Comparison of ENCODE assay signal across 1 cellular context in the genomic region with DNA sequence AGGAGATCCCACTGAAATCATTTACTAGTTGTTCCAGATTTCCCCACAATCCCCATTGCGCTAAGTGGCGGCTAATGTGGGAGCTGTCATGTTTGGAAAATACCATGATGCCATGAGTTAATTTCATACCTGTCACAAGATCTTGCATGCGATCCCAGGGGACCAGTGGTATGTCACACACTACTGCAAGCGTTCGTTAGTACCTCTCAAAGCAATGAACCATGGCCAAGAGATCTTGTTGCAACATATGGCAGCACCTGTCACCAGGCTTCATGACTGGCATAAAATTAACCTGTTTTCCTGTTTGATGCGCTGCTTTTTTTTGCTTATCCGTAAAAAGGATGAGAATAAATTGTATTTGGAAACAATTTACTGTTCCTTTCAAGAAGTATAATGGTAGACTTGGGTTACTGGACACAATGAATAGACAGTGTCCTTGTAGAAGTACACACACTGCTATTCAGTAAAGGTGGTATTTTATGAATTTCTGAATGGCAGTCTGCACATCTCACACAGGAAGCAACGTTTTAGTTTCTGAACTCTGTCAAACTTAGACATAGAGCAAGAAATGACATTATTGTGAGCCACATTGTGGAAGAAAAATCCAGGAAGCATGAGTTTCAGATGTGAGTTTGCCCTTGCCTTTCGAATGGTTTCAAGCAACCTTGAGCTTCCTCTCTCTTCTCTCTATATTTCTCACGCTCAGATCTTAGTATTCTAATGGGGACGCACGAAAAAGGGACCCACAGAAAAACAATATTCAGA.
A peak's percentile ranks its signal among the peaks of the same experiment; 100 is the strongest.
TF ChIP-seq lines count a peak whose summit lies in the region.

No MANE protein-coding gene starts in this region.

TF ChIP-seq in GM12878, 131 proteins besides CTCF, POLR2A, EP300 and RAD21 (continued from another document and continues in another):
- TF ChIP-seq, protein P1, sequence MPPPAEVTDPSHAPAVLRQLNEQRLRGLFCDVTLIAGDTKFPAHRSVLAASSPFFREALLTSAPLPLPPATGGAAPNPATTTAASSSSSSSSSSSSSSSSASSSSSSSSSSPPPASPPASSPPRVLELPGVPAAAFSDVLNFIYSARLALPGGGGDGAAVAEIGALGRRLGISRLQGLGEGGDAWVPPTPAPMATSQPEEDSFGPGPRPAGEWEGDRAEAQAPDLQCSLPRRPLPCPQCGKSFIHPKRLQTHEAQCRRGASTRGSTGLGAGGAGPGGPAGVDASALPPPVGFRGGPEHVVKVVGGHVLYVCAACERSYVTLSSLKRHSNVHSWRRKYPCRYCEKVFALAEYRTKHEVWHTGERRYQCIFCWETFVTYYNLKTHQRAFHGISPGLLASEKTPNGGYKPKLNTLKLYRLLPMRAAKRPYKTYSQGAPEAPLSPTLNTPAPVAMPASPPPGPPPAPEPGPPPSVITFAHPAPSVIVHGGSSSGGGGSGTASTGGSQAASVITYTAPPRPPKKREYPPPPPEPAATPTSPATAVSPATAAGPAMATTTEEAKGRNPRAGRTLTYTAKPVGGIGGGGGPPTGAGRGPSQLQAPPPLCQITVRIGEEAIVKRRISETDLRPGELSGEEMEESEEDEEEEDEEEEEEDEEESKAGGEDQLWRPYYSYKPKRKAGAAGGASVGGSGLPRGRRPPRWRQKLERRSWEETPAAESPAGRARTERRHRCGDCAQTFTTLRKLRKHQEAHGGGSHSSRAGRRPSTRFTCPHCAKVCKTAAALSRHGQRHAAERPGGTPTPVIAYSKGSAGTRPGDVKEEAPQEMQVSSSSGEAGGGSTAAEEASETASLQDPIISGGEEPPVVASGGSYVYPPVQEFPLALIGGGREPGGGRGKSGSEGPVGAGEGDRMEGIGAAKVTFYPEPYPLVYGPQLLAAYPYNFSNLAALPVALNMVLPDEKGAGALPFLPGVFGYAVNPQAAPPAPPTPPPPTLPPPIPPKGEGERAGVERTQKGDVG (CRISPR knock-in tag; IDR thresholded peaks at IDR 0.05): no peak
- TF ChIP-seq TBL1XR1 (IDR thresholded peaks at IDR 0.05; ENCODE audit: low read depth, low read length): 0 out of 2 replicates have a peak, but pooled peaks have one; percentile 22
- TF ChIP-seq LARP7 (IDR thresholded peaks at IDR 0.05): no peak
- no peak for TF ChIP-seq POLR2AphosphoS2 (IDR thresholded peaks at IDR 0.05; ENCODE audit: low read depth, low read length)
- TF ChIP-seq, protein P2, sequence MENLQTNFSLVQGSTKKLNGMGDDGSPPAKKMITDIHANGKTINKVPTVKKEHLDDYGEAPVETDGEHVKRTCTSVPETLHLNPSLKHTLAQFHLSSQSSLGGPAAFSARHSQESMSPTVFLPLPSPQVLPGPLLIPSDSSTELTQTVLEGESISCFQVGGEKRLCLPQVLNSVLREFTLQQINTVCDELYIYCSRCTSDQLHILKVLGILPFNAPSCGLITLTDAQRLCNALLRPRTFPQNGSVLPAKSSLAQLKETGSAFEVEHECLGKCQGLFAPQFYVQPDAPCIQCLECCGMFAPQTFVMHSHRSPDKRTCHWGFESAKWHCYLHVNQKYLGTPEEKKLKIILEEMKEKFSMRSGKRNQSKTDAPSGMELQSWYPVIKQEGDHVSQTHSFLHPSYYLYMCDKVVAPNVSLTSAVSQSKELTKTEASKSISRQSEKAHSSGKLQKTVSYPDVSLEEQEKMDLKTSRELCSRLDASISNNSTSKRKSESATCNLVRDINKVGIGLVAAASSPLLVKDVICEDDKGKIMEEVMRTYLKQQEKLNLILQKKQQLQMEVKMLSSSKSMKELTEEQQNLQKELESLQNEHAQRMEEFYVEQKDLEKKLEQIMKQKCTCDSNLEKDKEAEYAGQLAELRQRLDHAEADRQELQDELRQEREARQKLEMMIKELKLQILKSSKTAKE (IDR thresholded peaks at IDR 0.05; ENCODE audit: low read depth, poor library complexity, severe bottlenecking): peak; percentile 17
- TF ChIP-seq, protein P3, sequence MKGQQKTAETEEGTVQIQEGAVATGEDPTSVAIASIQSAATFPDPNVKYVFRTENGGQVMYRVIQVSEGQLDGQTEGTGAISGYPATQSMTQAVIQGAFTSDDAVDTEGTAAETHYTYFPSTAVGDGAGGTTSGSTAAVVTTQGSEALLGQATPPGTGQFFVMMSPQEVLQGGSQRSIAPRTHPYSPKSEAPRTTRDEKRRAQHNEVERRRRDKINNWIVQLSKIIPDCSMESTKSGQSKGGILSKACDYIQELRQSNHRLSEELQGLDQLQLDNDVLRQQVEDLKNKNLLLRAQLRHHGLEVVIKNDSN (IDR thresholded peaks at IDR 0.05; ENCODE audit: borderline replicate concordance, extremely low read length, insufficient read depth, low read depth, low read length): no peak
- peak in 1 of 2 experiments; percentile 82; a peak in 2 of 4 replicates for TF ChIP-seq ETV6 (conservative IDR thresholded peaks at IDR 0.05 in 1 of 2, IDR thresholded peaks at IDR 0.05 in 1 of 2; ENCODE audit: borderline replicate concordance in 1 of 2, low read depth in 1 of 2)
- peak; percentile 74; the same call in 1 of the 2 replicates for TF ChIP-seq ASH2L (IDR thresholded peaks at IDR 0.05; ENCODE audit: borderline replicate concordance, low read depth)
- peak; percentile 51; the same call in 1 of the 2 replicates for TF ChIP-seq RB1 (IDR thresholded peaks at IDR 0.05; ENCODE audit: borderline replicate concordance)
- TF ChIP-seq BCL11A (IDR thresholded peaks at IDR 0.05; ENCODE audit: low read depth, low read length): peak; percentile 97
- no peak for TF ChIP-seq NFYA (IDR thresholded peaks at IDR 0.05; ENCODE audit: borderline replicate concordance, low read depth, low read length)
- peak; percentile 81 for TF ChIP-seq ATF7 (IDR thresholded peaks at IDR 0.05; ENCODE audit: low read depth)
- no peak for TF ChIP-seq SIN3A (IDR thresholded peaks at IDR 0.05; ENCODE audit: low read depth, low read length)
- TF ChIP-seq, protein P4, sequence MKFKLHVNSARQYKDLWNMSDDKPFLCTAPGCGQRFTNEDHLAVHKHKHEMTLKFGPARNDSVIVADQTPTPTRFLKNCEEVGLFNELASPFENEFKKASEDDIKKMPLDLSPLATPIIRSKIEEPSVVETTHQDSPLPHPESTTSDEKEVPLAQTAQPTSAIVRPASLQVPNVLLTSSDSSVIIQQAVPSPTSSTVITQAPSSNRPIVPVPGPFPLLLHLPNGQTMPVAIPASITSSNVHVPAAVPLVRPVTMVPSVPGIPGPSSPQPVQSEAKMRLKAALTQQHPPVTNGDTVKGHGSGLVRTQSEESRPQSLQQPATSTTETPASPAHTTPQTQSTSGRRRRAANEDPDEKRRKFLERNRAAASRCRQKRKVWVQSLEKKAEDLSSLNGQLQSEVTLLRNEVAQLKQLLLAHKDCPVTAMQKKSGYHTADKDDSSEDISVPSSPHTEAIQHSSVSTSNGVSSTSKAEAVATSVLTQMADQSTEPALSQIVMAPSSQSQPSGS (IDR thresholded peaks at IDR 0.05; ENCODE audit: low read length): no peak; the same call in 1 of the 2 replicates
- peak; percentile 58; the same call in 1 of the 2 replicates for TF ChIP-seq CHD2 (IDR thresholded peaks at IDR 0.05; ENCODE audit: borderline replicate concordance, low read depth, low read length)
- peak; percentile 66; the same call in 1 of the 2 replicates for TF ChIP-seq NBN (IDR thresholded peaks at IDR 0.05)
- peak; percentile 48 for TF ChIP-seq KLF5 (IDR thresholded peaks at IDR 0.05; ENCODE audit: partially characterized antibody)
- TF ChIP-seq SMAD1 (IDR thresholded peaks at IDR 0.05; ENCODE audit: low read depth, partially characterized antibody): peak; percentile 42
- no peak for TF ChIP-seq EGR1 (IDR thresholded peaks at IDR 0.05; ENCODE audit: borderline replicate concordance in 1 of 2, low read depth in 2 of 2, low read length in 2 of 2)
- no peak for TF ChIP-seq NFXL1 (IDR thresholded peaks at IDR 0.05; ENCODE audit: borderline replicate concordance)
- peak; percentile 98 for TF ChIP-seq MEF2B (IDR thresholded peaks at IDR 0.05; ENCODE audit: partially characterized antibody, poor library complexity, severe bottlenecking)
- no peak for TF ChIP-seq HCFC1 (IDR thresholded peaks at IDR 0.05; ENCODE audit: low read length)
- no peak for TF ChIP-seq ZNF384 (IDR thresholded peaks at IDR 0.05; ENCODE audit: borderline replicate concordance, low read depth, low read length)
- no peak for TF ChIP-seq SUPT20H (IDR thresholded peaks at IDR 0.05; ENCODE audit: borderline replicate concordance, control insufficient read depth, low read depth, low read length)
- peak; percentile 34; the same call in 1 of the 2 replicates for TF ChIP-seq RUNX3 (IDR thresholded peaks at IDR 0.05; ENCODE audit: low read length)
- TF ChIP-seq, protein P5, sequence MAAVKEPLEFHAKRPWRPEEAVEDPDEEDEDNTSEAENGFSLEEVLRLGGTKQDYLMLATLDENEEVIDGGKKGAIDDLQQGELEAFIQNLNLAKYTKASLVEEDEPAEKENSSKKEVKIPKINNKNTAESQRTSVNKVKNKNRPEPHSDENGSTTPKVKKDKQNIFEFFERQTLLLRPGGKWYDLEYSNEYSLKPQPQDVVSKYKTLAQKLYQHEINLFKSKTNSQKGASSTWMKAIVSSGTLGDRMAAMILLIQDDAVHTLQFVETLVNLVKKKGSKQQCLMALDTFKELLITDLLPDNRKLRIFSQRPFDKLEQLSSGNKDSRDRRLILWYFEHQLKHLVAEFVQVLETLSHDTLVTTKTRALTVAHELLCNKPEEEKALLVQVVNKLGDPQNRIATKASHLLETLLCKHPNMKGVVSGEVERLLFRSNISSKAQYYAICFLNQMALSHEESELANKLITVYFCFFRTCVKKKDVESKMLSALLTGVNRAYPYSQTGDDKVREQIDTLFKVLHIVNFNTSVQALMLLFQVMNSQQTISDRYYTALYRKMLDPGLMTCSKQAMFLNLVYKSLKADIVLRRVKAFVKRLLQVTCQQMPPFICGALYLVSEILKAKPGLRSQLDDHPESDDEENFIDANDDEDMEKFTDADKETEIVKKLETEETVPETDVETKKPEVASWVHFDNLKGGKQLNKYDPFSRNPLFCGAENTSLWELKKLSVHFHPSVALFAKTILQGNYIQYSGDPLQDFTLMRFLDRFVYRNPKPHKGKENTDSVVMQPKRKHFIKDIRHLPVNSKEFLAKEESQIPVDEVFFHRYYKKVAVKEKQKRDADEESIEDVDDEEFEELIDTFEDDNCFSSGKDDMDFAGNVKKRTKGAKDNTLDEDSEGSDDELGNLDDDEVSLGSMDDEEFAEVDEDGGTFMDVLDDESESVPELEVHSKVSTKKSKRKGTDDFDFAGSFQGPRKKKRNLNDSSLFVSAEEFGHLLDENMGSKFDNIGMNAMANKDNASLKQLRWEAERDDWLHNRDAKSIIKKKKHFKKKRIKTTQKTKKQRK (IDR thresholded peaks at IDR 0.05; ENCODE audit: low read depth, low read length): no peak
- TF ChIP-seq IKZF1 (conservative IDR thresholded peaks at IDR 0.05): peak; percentile 97
- TF ChIP-seq BMI1 (IDR thresholded peaks at IDR 0.05; ENCODE audit: borderline replicate concordance): 0 out of 2 replicates have a peak, but pooled peaks have one; percentile 66
- TF ChIP-seq BRCA1 (IDR thresholded peaks at IDR 0.05; ENCODE audit: low read depth, low read length): no peak
- TF ChIP-seq, protein P6, sequence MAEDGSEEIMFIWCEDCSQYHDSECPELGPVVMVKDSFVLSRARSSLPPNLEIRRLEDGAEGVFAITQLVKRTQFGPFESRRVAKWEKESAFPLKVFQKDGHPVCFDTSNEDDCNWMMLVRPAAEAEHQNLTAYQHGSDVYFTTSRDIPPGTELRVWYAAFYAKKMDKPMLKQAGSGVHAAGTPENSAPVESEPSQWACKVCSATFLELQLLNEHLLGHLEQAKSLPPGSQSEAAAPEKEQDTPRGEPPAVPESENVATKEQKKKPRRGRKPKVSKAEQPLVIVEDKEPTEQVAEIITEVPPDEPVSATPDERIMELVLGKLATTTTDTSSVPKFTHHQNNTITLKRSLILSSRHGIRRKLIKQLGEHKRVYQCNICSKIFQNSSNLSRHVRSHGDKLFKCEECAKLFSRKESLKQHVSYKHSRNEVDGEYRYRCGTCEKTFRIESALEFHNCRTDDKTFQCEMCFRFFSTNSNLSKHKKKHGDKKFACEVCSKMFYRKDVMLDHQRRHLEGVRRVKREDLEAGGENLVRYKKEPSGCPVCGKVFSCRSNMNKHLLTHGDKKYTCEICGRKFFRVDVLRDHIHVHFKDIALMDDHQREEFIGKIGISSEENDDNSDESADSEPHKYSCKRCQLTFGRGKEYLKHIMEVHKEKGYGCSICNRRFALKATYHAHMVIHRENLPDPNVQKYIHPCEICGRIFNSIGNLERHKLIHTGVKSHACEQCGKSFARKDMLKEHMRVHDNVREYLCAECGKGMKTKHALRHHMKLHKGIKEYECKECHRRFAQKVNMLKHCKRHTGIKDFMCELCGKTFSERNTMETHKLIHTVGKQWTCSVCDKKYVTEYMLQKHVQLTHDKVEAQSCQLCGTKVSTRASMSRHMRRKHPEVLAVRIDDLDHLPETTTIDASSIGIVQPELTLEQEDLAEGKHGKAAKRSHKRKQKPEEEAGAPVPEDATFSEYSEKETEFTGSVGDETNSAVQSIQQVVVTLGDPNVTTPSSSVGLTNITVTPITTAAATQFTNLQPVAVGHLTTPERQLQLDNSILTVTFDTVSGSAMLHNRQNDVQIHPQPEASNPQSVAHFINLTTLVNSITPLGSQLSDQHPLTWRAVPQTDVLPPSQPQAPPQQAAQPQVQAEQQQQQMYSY (CRISPR knock-in tag; IDR thresholded peaks at IDR 0.05): no peak
- TF ChIP-seq, protein P7, sequence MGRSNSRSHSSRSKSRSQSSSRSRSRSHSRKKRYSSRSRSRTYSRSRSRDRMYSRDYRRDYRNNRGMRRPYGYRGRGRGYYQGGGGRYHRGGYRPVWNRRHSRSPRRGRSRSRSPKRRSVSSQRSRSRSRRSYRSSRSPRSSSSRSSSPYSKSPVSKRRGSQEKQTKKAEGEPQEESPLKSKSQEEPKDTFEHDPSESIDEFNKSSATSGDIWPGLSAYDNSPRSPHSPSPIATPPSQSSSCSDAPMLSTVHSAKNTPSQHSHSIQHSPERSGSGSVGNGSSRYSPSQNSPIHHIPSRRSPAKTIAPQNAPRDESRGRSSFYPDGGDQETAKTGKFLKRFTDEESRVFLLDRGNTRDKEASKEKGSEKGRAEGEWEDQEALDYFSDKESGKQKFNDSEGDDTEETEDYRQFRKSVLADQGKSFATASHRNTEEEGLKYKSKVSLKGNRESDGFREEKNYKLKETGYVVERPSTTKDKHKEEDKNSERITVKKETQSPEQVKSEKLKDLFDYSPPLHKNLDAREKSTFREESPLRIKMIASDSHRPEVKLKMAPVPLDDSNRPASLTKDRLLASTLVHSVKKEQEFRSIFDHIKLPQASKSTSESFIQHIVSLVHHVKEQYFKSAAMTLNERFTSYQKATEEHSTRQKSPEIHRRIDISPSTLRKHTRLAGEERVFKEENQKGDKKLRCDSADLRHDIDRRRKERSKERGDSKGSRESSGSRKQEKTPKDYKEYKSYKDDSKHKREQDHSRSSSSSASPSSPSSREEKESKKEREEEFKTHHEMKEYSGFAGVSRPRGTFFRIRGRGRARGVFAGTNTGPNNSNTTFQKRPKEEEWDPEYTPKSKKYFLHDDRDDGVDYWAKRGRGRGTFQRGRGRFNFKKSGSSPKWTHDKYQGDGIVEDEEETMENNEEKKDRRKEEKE (IDR thresholded peaks at IDR 0.05): no peak
- TF ChIP-seq SPI1 (IDR thresholded peaks at IDR 0.05; ENCODE audit: borderline replicate concordance, insufficient read depth, low read depth, low read length): peak; percentile 42; the same call in 1 of the 2 replicates
- TF ChIP-seq IKZF2 (IDR thresholded peaks at IDR 0.05): peak; percentile 94
- TF ChIP-seq YBX1 (IDR thresholded peaks at IDR 0.05): no peak
- no peak for TF ChIP-seq TCF7 (IDR thresholded peaks at IDR 0.05; ENCODE audit: borderline replicate concordance)
- peak; percentile 60; the same call in 1 of the 2 replicates for TF ChIP-seq BACH1 (IDR thresholded peaks at IDR 0.05; ENCODE audit: borderline replicate concordance)
